In genomic region chr6:9523462-9523861, GRCh38 we compare ENCODE assay signal across 14 cellular contexts.
DNase-seq lines count a peak whose midpoint lies in the region; ATAC-seq and TF ChIP-seq lines count a peak whose summit lies in the region.
"Had no signal": no experiment of that assay in that cellular context is flagged by ENCODE, and none has a peak within 500 bp of the region (broad histone marks: within the 10 kb centered on the region; RNA-seq: fewer than 3 reads in every experiment).

No MANE protein-coding gene starts in this region.

- peaks cover 10% of the 10 kb centered on the region; the same call in 1 of the 2 replicates for H3K36me3 Mint-ChIP-seq in HFFc6 (ENCODE audit: low read depth)
- H3K36me3 Mint-ChIP-seq: natural killer cell had no signal

- no peaks in the 10 kb centered on the region for H3K9me3 ChIP-seq in body of pancreas
- no peaks in the 10 kb centered on the region for H3K9me3 ChIP-seq in right atrium auricular region

- peak; percentile 29 for DNase-seq in 8988T
- peak; percentile 89 for DNase-seq in HFFc6
- DNase-seq in amniotic stem cell (lab: John Stamatoyannopoulos, UW): peak; percentile 68
- DNase-seq in iPS-NIHi7 (ENCODE audit: extremely low spot score): peak; percentile 22
- DNase-seq in COLO829 (ENCODE audit: low spot score): no peak
- DNase-seq in body of pancreas: no peak
- no peak for DNase-seq in activated CD4-positive, alpha-beta T cell treated with anti-CD3 and anti-CD28 coated beads, Interleukin-2, amount 50 U/mL, for 1 hour
- no peak for DNase-seq in right atrium auricular region (ENCODE audit: low spot score)
- DNase-seq: activated CD4-positive, alpha-beta T cell treated with anti-CD3 and anti-CD28 coated beads for 36 hours; AML-193; dorsolateral prefrontal cortex; GDM1; KBM-7; natural killer cell had no signal

- H3K4me1 Mint-ChIP-seq in HFFc6 (ENCODE audit: low read depth): peaks cover 59% of the 10 kb centered on the region
- H3K4me1 Mint-ChIP-seq: natural killer cell had no signal

- H3K4me3 ChIP-seq in body of pancreas (no peak overlapping the region), right atrium auricular region (no peak overlapping the region)
- H3K4me3 ChIP-seq: dorsolateral prefrontal cortex had no signal

- no peak for ATAC-seq in body of pancreas
- ATAC-seq: activated CD4-positive, alpha-beta T cell treated with anti-CD3 and anti-CD28 coated beads for 36 hours; natural killer cell had no signal

- peak overlapping the region; percentile 79 for H3K27ac Mint-ChIP-seq in HFFc6
- H3K27ac Mint-ChIP-seq: activated CD4-positive, alpha-beta T cell treated with anti-CD3 and anti-CD28 coated beads for 36 hours; natural killer cell had no signal

- H3K27me3 ChIP-seq in body of pancreas (no peaks in the 10 kb centered on the region), right atrium auricular region (no peaks in the 10 kb centered on the region)

- peak overlapping the region; percentile 1; the same call in 1 of the 2 replicates for H3K4me3 Mint-ChIP-seq in HFFc6
- H3K4me3 Mint-ChIP-seq: activated CD4-positive, alpha-beta T cell treated with anti-CD3 and anti-CD28 coated beads for 36 hours; natural killer cell had no signal

- H3K9me3 Mint-ChIP-seq in HFFc6: no peaks in the 10 kb centered on the region

- no peaks in the 10 kb centered on the region for H3K4me1 ChIP-seq in body of pancreas
- no peaks in the 10 kb centered on the region for H3K4me1 ChIP-seq in right atrium auricular region

- H3K36me3 ChIP-seq in body of pancreas (replicated peaks in 1 of 2; ENCODE audit: insufficient read depth in 1 of 2, low read depth in 2 of 2) (no peaks in the 10 kb centered on the region), right atrium auricular region (no peaks in the 10 kb centered on the region)

- TF ChIP-seq CTCF in HFFc6 (IDR thresholded peaks at IDR 0.05): no peak
- TF ChIP-seq CTCF in body of pancreas (IDR thresholded peaks at IDR 0.05): no peak
- TF ChIP-seq CTCF in right atrium auricular region (IDR thresholded peaks at IDR 0.05): no peak

- H3K27ac ChIP-seq in body of pancreas: no peak overlapping the region
- no peak overlapping the region for H3K27ac ChIP-seq in right atrium auricular region
- H3K27ac ChIP-seq: dorsolateral prefrontal cortex had no signal

- no peaks in the 10 kb centered on the region for H3K27me3 Mint-ChIP-seq in HFFc6 (ENCODE audit: insufficient read depth)

- TF ChIP-seq POLR2A in body of pancreas (IDR thresholded peaks at IDR 0.05): no peak

- intact Hi-C loops in body of pancreas (cut with DNase I): no loop called here

Comparison
In these comparisons a context has a peak if more than half of its experiments do, and no peak if none do; other contexts are left out.
1. DNase-seq: peak in 8988T (single experiment), HFFc6 (single experiment), amniotic stem cell (single experiment) and iPS-NIHi7 (single experiment); none in COLO829 (single experiment), body of pancreas (0 of 4), activated CD4-positive, alpha-beta T cell treated with anti-CD3 and anti-CD28 coated beads, Interleukin-2, amount 50 U/mL, for 1 hour (single experiment) and right atrium auricular region (single experiment).